17 cellular contexts compared by ENCODE assay signal in the genomic region with DNA sequence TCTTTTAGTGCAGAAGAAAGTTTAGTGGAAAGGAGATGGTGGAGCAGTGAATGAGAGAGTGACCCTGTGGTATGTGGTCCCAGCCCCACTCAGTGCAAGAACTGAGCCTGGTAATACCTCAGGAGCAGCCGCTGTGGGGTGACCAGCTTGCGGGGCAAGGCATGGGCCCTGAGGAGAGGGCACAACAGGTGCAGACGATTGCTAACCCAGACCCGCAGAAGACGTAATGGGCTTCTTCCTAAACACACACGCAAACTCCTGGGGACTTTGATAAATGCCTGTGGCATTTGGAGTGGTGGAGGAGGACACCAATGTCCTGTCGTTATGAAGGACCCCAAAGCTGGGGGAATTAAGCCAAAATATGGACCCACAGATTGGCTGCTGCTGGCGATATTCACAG.
A peak's percentile ranks its signal among the peaks of the same experiment; 100 is the strongest.
DNase-seq lines count a peak whose midpoint lies in the region; ATAC-seq and TF ChIP-seq lines count a peak whose summit lies in the region.
"Had no signal": no experiment of that assay in that cellular context is flagged by ENCODE, and none has a peak within 500 bp of the region (broad histone marks: within the 10 kb centered on the region; RNA-seq: fewer than 3 reads in every experiment).

No MANE protein-coding gene starts in this region.

- peaks cover 0 to 6% of the 10 kb centered on the region in 2 experiments for H3K9me3 ChIP-seq in CD4-positive, CD25-positive, alpha-beta regulatory T cell (ENCODE audit: control insufficient read depth in 2 of 2, low read length in 2 of 2)
- H3K9me3 ChIP-seq in T-helper 17 cell (ENCODE audit: control insufficient read depth, low read length, poor library complexity, severe bottlenecking) (peaks cover 4% of the 10 kb centered on the region), stomach (peaks cover 0 to 5% (median 5%) of the 10 kb centered on the region in 4 donors), neuronal stem cell (replicated peaks in 1 of 2; ENCODE audit: control insufficient read depth in 2 of 2, insufficient read depth in 1 of 2, low read depth in 1 of 2, low read length in 2 of 2) (peaks cover 6 to 10% of the 10 kb centered on the region in 2 donors)
- H3K9me3 ChIP-seq: adrenal gland had no signal

- TF ChIP-seq EP300 in stomach (IDR thresholded peaks at IDR 0.05) = no peak

- no peak overlapping the region for H3K9ac ChIP-seq in neuronal stem cell (ENCODE audit: low read depth, low read length, poor library complexity)

- H2BK5ac ChIP-seq in neuronal stem cell (ENCODE audit: low read length) = no peak overlapping the region

- no peak for TF ChIP-seq POLR2A in stomach (IDR thresholded peaks at IDR 0.05)

- H3K4ac ChIP-seq in neuronal stem cell (ENCODE audit: low read length) = no peak overlapping the region

- H2AFZ ChIP-seq in neuronal stem cell (ENCODE audit: low read length) = no peak overlapping the region

- DNase-seq in CD4-positive, CD25-positive, alpha-beta regulatory T cell = no peak
- DNase-seq in T-helper 17 cell (no peak), mesothelial cell of epicardium (ENCODE audit: low spot score in 2 of 2, unreplicated experiment in 2 of 2) (no peak), stomach (no peak), neuronal stem cell (ENCODE audit: low spot score) (no peak), H7 (no peak)
- no peak for DNase-seq in stimulated activated naive CD8-positive, alpha-beta T cell treated with anti-CD3 and anti-CD28 coated beads, Interleukin-15, amount 100 ng/mL, for 72 hours
- DNase-seq: activated CD4-positive, CD25-positive, alpha-beta regulatory T cell; adrenal gland; caudate nucleus; head of caudate nucleus; immature natural killer cell; NCI-H146; NCI-H345; NK-92 treated with Interleukin-12 subunit alpha and Interleukin-12 subunit beta, amount 100 ng/mL, for 24 hours had no signal

- no peak overlapping the region for H2BK12ac ChIP-seq in neuronal stem cell (ENCODE audit: low read length)

- H3K36me3 Mint-ChIP-seq in CD4-positive, CD25-positive, alpha-beta regulatory T cell = peaks cover 4% of the 10 kb centered on the region
- peaks cover under 1% of the 10 kb centered on the region for H3K36me3 Mint-ChIP-seq in T-helper 17 cell (ENCODE audit: low read depth)
- H3K36me3 Mint-ChIP-seq in mesothelial cell of epicardium = peaks cover 6% of the 10 kb centered on the region

- intact Hi-C loops in stomach (cut with DNase I; ENCODE audit: low total_unique reads) = loop anchor here (5.0 kb wide), 1 partner anchor 281 kb away; no protein-coding TSS in a partner anchor

- 79 to 91% (median 86%) methylated on average over 8 of the region's 8 CpGs for WGBS in stomach, 5 donors
- no CpG with 5 or more reads among the region's 8 CpGs for WGBS in neuronal stem cell (ENCODE audit: extremely low coverage in 2 of 2, insufficient read length in 2 of 2, insufficient replicate concordance in 1 of 2), 2 donors

- no peak overlapping the region for H2BK120ac ChIP-seq in neuronal stem cell (ENCODE audit: low read depth, low read length)

- H3K4me3 ChIP-seq in CD4-positive, CD25-positive, alpha-beta regulatory T cell (ENCODE audit: low read depth, low read length) = no peak overlapping the region
- no peak overlapping the region for H3K4me3 ChIP-seq in stomach
- H3K4me3 ChIP-seq in neuronal stem cell (ENCODE audit: low read length in 2 of 2) = no peak overlapping the region
- no peak overlapping the region for H3K4me3 ChIP-seq in H7 (ENCODE audit: insufficient read depth, low read depth, low read length)
- H3K4me3 ChIP-seq: adrenal gland had no signal

- H3K4me1 Mint-ChIP-seq in CD4-positive, CD25-positive, alpha-beta regulatory T cell = peaks cover 0 to 27% (median 17%) of the 10 kb centered on the region in 4 donors
- H3K4me1 Mint-ChIP-seq in T-helper 17 cell (peaks cover 34% of the 10 kb centered on the region), mesothelial cell of epicardium (peaks cover 34% of the 10 kb centered on the region)
- H3K4me1 Mint-ChIP-seq in stimulated activated naive CD8-positive, alpha-beta T cell treated with anti-CD3 and anti-CD28 coated beads, Interleukin-15, amount 100 ng/mL, for 72 hours = peaks cover 21% of the 10 kb centered on the region

- H4K8ac ChIP-seq in neuronal stem cell (ENCODE audit: low read depth, low read length) = no peak overlapping the region

- no peak overlapping the region for H2BK15ac ChIP-seq in neuronal stem cell (ENCODE audit: low read length)

- peak overlapping the region in 1 of 3 donors; percentile 55 for H3K27ac Mint-ChIP-seq in CD4-positive, CD25-positive, alpha-beta regulatory T cell
- H3K27ac Mint-ChIP-seq in T-helper 17 cell (peak overlapping the region; percentile 81), mesothelial cell of epicardium (peak overlapping the region; percentile 57)
- no peak overlapping the region for H3K27ac Mint-ChIP-seq in stimulated activated naive CD8-positive, alpha-beta T cell treated with anti-CD3 and anti-CD28 coated beads, Interleukin-15, amount 100 ng/mL, for 72 hours

- H3K9me3 Mint-ChIP-seq in CD4-positive, CD25-positive, alpha-beta regulatory T cell = peaks cover 0 to 5% (median 2%) of the 10 kb centered on the region in 7 donors
- peaks cover 7% of the 10 kb centered on the region for H3K9me3 Mint-ChIP-seq in mesothelial cell of epicardium
- peaks cover 0 to 15% of the 10 kb centered on the region in 2 donors for H3K9me3 Mint-ChIP-seq in stimulated activated naive CD8-positive, alpha-beta T cell treated with anti-CD3 and anti-CD28 coated beads, Interleukin-15, amount 100 ng/mL, for 72 hours

- no peak overlapping the region for H3K23ac ChIP-seq in neuronal stem cell (ENCODE audit: low read depth, low read length, poor library complexity)

- peaks cover 26% of the 10 kb centered on the region for H3K4me1 ChIP-seq in CD4-positive, CD25-positive, alpha-beta regulatory T cell (ENCODE audit: control insufficient read depth, insufficient read depth, low read length, poor library complexity, severe bottlenecking)
- peaks cover 29 to 59% (median 50%) of the 10 kb centered on the region in 4 donors for H3K4me1 ChIP-seq in stomach
- peaks cover 6 to 10% of the 10 kb centered on the region in 2 donors for H3K4me1 ChIP-seq in neuronal stem cell (ENCODE audit: control insufficient read depth in 2 of 2, insufficient read depth in 1 of 2, low read depth in 1 of 2, low read length in 2 of 2)

- H2AK5ac ChIP-seq in neuronal stem cell (ENCODE audit: low read depth, low read length) = no peak overlapping the region

- no peak overlapping the region for H3K18ac ChIP-seq in neuronal stem cell (ENCODE audit: low read length)

- no peak overlapping the region for H3K14ac ChIP-seq in neuronal stem cell (ENCODE audit: low read length)

- peaks cover 5% of the 10 kb centered on the region for H3K27me3 ChIP-seq in CD4-positive, CD25-positive, alpha-beta regulatory T cell (ENCODE audit: control insufficient read depth, insufficient read depth, low read length)
- H3K27me3 ChIP-seq in stomach (peaks cover 0 to 25% (median 6%) of the 10 kb centered on the region in 3 donors), neuronal stem cell (ENCODE audit: control insufficient read depth in 3 of 3, insufficient read depth in 3 of 3, low read depth in 1 of 3, low read length in 3 of 3) (peaks cover 0 to 33% (median 25%) of the 10 kb centered on the region in 3 experiments), H7 (ENCODE audit: control insufficient read depth, insufficient read depth, low read length) (peaks cover 21% of the 10 kb centered on the region)
- H3K27me3 ChIP-seq: adrenal gland had no signal

- no peaks in the 10 kb centered on the region for H3K79me1 ChIP-seq in neuronal stem cell (ENCODE audit: low read depth, low read length)

- ATAC-seq in CD4-positive, CD25-positive, alpha-beta regulatory T cell (ENCODE audit: low read depth in 2 of 2) = no peak
- ATAC-seq in T-helper 17 cell (no peak), HG03439 (IDR thresholded peaks at IDR 0.05; ENCODE audit: unreplicated experiment) (no peak)
- no peak for ATAC-seq in stimulated activated naive CD8-positive, alpha-beta T cell treated with anti-CD3 and anti-CD28 coated beads, Interleukin-15, amount 100 ng/mL, for 72 hours
- ATAC-seq: Right ventricle myocardium inferior had no signal

- H4K91ac ChIP-seq in neuronal stem cell (ENCODE audit: low read depth, low read length, poor library complexity) = no peak overlapping the region

- TF ChIP-seq CTCF in mesothelial cell of epicardium (IDR thresholded peaks at IDR 0.05; ENCODE audit: unreplicated experiment) = no peak
- TF ChIP-seq CTCF in stomach (IDR thresholded peaks at IDR 0.05) = no peak

- no peak overlapping the region for H3K27ac ChIP-seq in CD4-positive, CD25-positive, alpha-beta regulatory T cell (ENCODE audit: insufficient read depth, low read length, poor library complexity, severe bottlenecking)
- H3K27ac ChIP-seq in stomach (peak overlapping the region in 3 of 5 donors; percentile 70 to 74 (median 74)), neuronal stem cell (replicated peaks; ENCODE audit: low read length) (no peak overlapping the region)

- H3K4me2 ChIP-seq in neuronal stem cell (ENCODE audit: insufficient read depth, low read length, poor library complexity, severe bottlenecking) = no peak overlapping the region

- H3K4me3 Mint-ChIP-seq in CD4-positive, CD25-positive, alpha-beta regulatory T cell = peak overlapping the region in 3 of 4 donors; percentile 27 to 31 (median 29)
- H3K4me3 Mint-ChIP-seq in T-helper 17 cell (peak overlapping the region; percentile 50), mesothelial cell of epicardium (no peak overlapping the region)
- no peak overlapping the region for H3K4me3 Mint-ChIP-seq in stimulated activated naive CD8-positive, alpha-beta T cell treated with anti-CD3 and anti-CD28 coated beads, Interleukin-15, amount 100 ng/mL, for 72 hours

- no peaks in the 10 kb centered on the region for H3K36me3 ChIP-seq in CD4-positive, CD25-positive, alpha-beta regulatory T cell (ENCODE audit: control insufficient read depth, insufficient read depth, low read length)
- H3K36me3 ChIP-seq in stomach (peaks cover 0 to 5% (median 0%) of the 10 kb centered on the region in 4 donors), neuronal stem cell (replicated peaks in 1 of 2; ENCODE audit: control insufficient read depth in 2 of 2, insufficient read depth in 2 of 2, low read length in 2 of 2) (no peaks in the 10 kb centered on the region), H7 (replicated peaks; ENCODE audit: control insufficient read depth, insufficient read depth, low read length) (no peaks in the 10 kb centered on the region)
- H3K36me3 ChIP-seq: adrenal gland had no signal

- peaks cover 17% of the 10 kb centered on the region for H3K27me3 Mint-ChIP-seq in CD4-positive, CD25-positive, alpha-beta regulatory T cell
- H3K27me3 Mint-ChIP-seq in T-helper 17 cell = peaks cover 20% of the 10 kb centered on the region
- peaks cover 29% of the 10 kb centered on the region for H3K27me3 Mint-ChIP-seq in mesothelial cell of epicardium (ENCODE audit: low read depth)
- peaks cover 35% of the 10 kb centered on the region for H3K27me3 Mint-ChIP-seq in stimulated activated naive CD8-positive, alpha-beta T cell treated with anti-CD3 and anti-CD28 coated beads, Interleukin-15, amount 100 ng/mL, for 72 hours

Comparison
In these comparisons a context has a peak if more than half of its experiments do, and no peak if none do; other contexts are left out.
1. H3K27ac ChIP-seq: peak in stomach (3 of 5); none in CD4-positive, CD25-positive, alpha-beta regulatory T cell (single experiment) and neuronal stem cell (single experiment).
2. H3K27ac Mint-ChIP-seq: peak in T-helper 17 cell (single experiment) and mesothelial cell of epicardium (single experiment); none in stimulated activated naive CD8-positive, alpha-beta T cell treated with anti-CD3 and anti-CD28 coated beads, Interleukin-15, amount 100 ng/mL, for 72 hours (0 of 2).
3. H3K4me3 Mint-ChIP-seq: peak in CD4-positive, CD25-positive, alpha-beta regulatory T cell (3 of 4) and T-helper 17 cell (single experiment); none in mesothelial cell of epicardium (single experiment) and stimulated activated naive CD8-positive, alpha-beta T cell treated with anti-CD3 and anti-CD28 coated beads, Interleukin-15, amount 100 ng/mL, for 72 hours (0 of 2).